In the genomic region with DNA sequence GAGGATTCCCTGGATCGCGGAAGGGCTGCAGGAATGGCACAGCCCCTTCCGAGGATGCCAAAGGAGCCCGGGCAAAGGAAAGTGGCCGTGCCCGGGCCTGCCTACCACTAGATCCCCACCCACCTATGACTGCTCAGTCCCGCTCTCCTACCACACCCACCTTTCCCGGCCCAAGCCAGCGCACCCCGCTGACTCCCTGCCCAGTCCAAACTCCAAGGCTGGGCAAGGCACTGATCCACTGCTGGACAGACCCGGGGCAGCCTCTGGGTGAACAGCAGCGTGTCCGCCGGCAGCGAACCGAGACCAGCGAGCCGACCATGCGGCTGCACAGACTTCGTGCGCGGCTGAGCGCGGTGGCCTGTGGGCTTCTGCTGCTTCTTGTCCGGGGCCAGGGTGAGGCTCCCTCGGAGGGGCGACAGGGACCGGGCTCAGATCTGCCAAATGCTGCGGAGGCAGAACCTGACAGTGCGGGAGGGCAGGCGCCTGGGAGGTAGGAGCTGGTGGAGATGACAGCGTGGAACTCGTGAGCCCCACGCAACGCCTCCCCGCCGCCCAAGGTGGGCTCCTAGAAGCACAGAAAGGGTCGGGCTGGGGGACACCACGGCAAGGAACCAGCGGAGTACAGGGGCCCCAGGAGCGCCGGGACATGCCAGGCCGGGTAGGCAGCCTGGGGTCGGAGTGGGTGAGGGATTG, we compare ENCODE assay signal across 1 cellular context.
TF ChIP-seq lines count a peak whose summit lies in the region.

A gene with protein sequence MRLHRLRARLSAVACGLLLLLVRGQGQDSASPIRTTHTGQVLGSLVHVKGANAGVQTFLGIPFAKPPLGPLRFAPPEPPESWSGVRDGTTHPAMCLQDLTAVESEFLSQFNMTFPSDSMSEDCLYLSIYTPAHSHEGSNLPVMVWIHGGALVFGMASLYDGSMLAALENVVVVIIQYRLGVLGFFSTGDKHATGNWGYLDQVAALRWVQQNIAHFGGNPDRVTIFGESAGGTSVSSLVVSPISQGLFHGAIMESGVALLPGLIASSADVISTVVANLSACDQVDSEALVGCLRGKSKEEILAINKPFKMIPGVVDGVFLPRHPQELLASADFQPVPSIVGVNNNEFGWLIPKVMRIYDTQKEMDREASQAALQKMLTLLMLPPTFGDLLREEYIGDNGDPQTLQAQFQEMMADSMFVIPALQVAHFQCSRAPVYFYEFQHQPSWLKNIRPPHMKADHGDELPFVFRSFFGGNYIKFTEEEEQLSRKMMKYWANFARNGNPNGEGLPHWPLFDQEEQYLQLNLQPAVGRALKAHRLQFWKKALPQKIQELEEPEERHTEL (plus strand): TSS at position 198 of the 693 bp plus-strand sequence. CDS start 120 bp downstream, at position 318.

TF ChIP-seq in HepG2, 621 proteins besides CTCF, POLR2A, EP300 and RAD21 (continued from another document and continues in another):
- TF ChIP-seq ZNF12 (CRISPR knock-in tag; IDR thresholded peaks at IDR 0.05): no peak; the same call in 1 of the 2 replicates
- TF ChIP-seq GZF1 (CRISPR knock-in tag; IDR thresholded peaks at IDR 0.05): peak; percentile 27; the same call in 1 of the 2 replicates
- TF ChIP-seq, protein P1, sequence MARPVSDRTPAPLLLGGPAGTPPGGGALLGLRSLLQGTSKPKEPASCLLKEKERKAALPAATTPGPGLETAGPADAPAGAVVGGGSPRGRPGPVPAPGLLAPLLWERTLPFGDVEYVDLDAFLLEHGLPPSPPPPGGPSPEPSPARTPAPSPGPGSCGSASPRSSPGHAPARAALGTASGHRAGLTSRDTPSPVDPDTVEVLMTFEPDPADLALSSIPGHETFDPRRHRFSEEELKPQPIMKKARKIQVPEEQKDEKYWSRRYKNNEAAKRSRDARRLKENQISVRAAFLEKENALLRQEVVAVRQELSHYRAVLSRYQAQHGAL (CRISPR knock-in tag; IDR thresholded peaks at IDR 0.05; ENCODE audit: not compliant biosample characterization): no peak
- peak; percentile 59; the same call in 1 of the 2 replicates for TF ChIP-seq ZSCAN31 (CRISPR knock-in tag; IDR thresholded peaks at IDR 0.05; ENCODE audit: low read depth)
- TF ChIP-seq, protein P2, sequence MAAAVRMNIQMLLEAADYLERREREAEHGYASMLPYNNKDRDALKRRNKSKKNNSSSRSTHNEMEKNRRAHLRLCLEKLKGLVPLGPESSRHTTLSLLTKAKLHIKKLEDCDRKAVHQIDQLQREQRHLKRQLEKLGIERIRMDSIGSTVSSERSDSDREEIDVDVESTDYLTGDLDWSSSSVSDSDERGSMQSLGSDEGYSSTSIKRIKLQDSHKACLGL (CRISPR knock-in tag; IDR thresholded peaks at IDR 0.05): peak; percentile 93
- TF ChIP-seq RFX5 (IDR thresholded peaks at IDR 0.05; ENCODE audit: low read depth, low read length): no peak
- peak; percentile 51 for TF ChIP-seq TBX2 (CRISPR knock-in tag; IDR thresholded peaks at IDR 0.05; ENCODE audit: borderline replicate concordance)
- peak; percentile 90 for TF ChIP-seq AGO2 (optimal IDR thresholded peaks at IDR 0.05; ENCODE audit: low read depth, low read length)
- TF ChIP-seq FOXJ3 (CRISPR knock-in tag; IDR thresholded peaks at IDR 0.05; ENCODE audit: borderline replicate concordance): no peak
- peak; percentile 67 for TF ChIP-seq KAT8 (CRISPR knock-in tag; IDR thresholded peaks at IDR 0.05)
- TF ChIP-seq, protein P3, sequence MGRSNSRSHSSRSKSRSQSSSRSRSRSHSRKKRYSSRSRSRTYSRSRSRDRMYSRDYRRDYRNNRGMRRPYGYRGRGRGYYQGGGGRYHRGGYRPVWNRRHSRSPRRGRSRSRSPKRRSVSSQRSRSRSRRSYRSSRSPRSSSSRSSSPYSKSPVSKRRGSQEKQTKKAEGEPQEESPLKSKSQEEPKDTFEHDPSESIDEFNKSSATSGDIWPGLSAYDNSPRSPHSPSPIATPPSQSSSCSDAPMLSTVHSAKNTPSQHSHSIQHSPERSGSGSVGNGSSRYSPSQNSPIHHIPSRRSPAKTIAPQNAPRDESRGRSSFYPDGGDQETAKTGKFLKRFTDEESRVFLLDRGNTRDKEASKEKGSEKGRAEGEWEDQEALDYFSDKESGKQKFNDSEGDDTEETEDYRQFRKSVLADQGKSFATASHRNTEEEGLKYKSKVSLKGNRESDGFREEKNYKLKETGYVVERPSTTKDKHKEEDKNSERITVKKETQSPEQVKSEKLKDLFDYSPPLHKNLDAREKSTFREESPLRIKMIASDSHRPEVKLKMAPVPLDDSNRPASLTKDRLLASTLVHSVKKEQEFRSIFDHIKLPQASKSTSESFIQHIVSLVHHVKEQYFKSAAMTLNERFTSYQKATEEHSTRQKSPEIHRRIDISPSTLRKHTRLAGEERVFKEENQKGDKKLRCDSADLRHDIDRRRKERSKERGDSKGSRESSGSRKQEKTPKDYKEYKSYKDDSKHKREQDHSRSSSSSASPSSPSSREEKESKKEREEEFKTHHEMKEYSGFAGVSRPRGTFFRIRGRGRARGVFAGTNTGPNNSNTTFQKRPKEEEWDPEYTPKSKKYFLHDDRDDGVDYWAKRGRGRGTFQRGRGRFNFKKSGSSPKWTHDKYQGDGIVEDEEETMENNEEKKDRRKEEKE (IDR thresholded peaks at IDR 0.05): no peak
- TF ChIP-seq PPARG (CRISPR knock-in tag; conservative IDR thresholded peaks at IDR 0.05): no peak
- TF ChIP-seq ZNF605 (CRISPR knock-in tag; IDR thresholded peaks at IDR 0.05): peak; percentile 94
- TF ChIP-seq RFXAP (CRISPR knock-in tag; IDR thresholded peaks at IDR 0.05; ENCODE audit: borderline replicate concordance): 0 out of 2 replicates have a peak, but pooled peaks have one; percentile 30
- TF ChIP-seq ZNF30 (CRISPR knock-in tag; IDR thresholded peaks at IDR 0.05): no peak
- no peak for TF ChIP-seq PLRG1 (conservative IDR thresholded peaks at IDR 0.05)
- TF ChIP-seq ZNF17 (CRISPR knock-in tag; IDR thresholded peaks at IDR 0.05): no peak
- TF ChIP-seq RFXANK (CRISPR knock-in tag; IDR thresholded peaks at IDR 0.05): peak; percentile 48; the same call in 1 of the 2 replicates
- peak; percentile 99 for TF ChIP-seq KLF9 (CRISPR knock-in tag; IDR thresholded peaks at IDR 0.05; ENCODE audit: low read depth)
- no peak for TF ChIP-seq ZNF367 (CRISPR knock-in tag; IDR thresholded peaks at IDR 0.05; ENCODE audit: borderline replicate concordance)
- no peak for TF ChIP-seq ADNP (CRISPR knock-in tag; IDR thresholded peaks at IDR 0.05)
- TF ChIP-seq TRIM24 (CRISPR knock-in tag; IDR thresholded peaks at IDR 0.05): no peak
- TF ChIP-seq, protein P4, sequence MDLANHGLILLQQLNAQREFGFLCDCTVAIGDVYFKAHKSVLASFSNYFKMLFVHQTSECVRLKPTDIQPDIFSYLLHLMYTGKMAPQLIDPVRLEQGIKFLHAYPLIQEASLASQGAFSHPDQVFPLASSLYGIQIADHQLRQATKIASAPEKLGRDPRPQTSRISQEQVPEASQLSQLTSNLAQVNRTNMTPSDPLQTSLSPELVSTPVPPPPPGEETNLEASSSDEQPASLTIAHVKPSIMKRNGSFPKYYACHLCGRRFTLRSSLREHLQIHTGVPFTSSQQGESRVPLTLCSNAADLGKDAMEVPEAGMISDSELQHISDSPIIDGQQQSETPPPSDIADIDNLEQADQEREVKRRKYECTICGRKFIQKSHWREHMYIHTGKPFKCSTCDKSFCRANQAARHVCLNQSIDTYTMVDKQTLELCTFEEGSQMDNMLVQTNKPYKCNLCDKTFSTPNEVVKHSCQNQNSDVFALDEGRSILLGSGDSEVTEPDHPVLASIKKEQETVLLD (CRISPR knock-in tag; IDR thresholded peaks at IDR 0.05; ENCODE audit: low read depth): peak; percentile 57
- TF ChIP-seq TMF1 (CRISPR knock-in tag; IDR thresholded peaks at IDR 0.05; ENCODE audit: low read depth): peak; percentile 92
- peak; percentile 96 for TF ChIP-seq BORCS8-MEF2B (CRISPR knock-in tag; IDR thresholded peaks at IDR 0.05)
- TF ChIP-seq REL (CRISPR knock-in tag; conservative IDR thresholded peaks at IDR 0.05): peak; percentile 81; the same call in 1 of the 2 replicates
- no peak; the same call in 1 of the 2 replicates for TF ChIP-seq NCOA2 (CRISPR knock-in tag; IDR thresholded peaks at IDR 0.05)
- no peak for TF ChIP-seq ZNF101 (CRISPR knock-in tag; IDR thresholded peaks at IDR 0.05; ENCODE audit: borderline replicate concordance, low read depth)
- peak; percentile 33 for TF ChIP-seq CCDC6 (CRISPR knock-in tag; IDR thresholded peaks at IDR 0.05)
- no peak for TF ChIP-seq ZNF652 (CRISPR knock-in tag; IDR thresholded peaks at IDR 0.05; ENCODE audit: borderline replicate concordance, low read depth)
- no peak for TF ChIP-seq HDAC6 (IDR thresholded peaks at IDR 0.05; ENCODE audit: low read depth, low read length)
- no peak for TF ChIP-seq CHD4 (IDR thresholded peaks at IDR 0.05; ENCODE audit: borderline replicate concordance, low read length)
- TF ChIP-seq, protein P5, sequence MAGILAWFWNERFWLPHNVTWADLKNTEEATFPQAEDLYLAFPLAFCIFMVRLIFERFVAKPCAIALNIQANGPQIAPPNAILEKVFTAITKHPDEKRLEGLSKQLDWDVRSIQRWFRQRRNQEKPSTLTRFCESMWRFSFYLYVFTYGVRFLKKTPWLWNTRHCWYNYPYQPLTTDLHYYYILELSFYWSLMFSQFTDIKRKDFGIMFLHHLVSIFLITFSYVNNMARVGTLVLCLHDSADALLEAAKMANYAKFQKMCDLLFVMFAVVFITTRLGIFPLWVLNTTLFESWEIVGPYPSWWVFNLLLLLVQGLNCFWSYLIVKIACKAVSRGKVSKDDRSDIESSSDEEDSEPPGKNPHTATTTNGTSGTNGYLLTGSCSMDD (CRISPR knock-in tag; IDR thresholded peaks at IDR 0.05): 0 out of 2 replicates have a peak, but pooled peaks have one; percentile 10
- TF ChIP-seq POLR2AphosphoS2 (IDR thresholded peaks at IDR 0.05; ENCODE audit: low read depth, low read length): no peak
- TF ChIP-seq ZNF563 (CRISPR knock-in tag; IDR thresholded peaks at IDR 0.05): peak; percentile 84
- TF ChIP-seq, protein P6, sequence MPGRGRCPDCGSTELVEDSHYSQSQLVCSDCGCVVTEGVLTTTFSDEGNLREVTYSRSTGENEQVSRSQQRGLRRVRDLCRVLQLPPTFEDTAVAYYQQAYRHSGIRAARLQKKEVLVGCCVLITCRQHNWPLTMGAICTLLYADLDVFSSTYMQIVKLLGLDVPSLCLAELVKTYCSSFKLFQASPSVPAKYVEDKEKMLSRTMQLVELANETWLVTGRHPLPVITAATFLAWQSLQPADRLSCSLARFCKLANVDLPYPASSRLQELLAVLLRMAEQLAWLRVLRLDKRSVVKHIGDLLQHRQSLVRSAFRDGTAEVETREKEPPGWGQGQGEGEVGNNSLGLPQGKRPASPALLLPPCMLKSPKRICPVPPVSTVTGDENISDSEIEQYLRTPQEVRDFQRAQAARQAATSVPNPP (CRISPR knock-in tag; IDR thresholded peaks at IDR 0.05): peak; percentile 89
- TF ChIP-seq MTA3 (CRISPR knock-in tag; IDR thresholded peaks at IDR 0.05): no peak
- TF ChIP-seq, protein P7, sequence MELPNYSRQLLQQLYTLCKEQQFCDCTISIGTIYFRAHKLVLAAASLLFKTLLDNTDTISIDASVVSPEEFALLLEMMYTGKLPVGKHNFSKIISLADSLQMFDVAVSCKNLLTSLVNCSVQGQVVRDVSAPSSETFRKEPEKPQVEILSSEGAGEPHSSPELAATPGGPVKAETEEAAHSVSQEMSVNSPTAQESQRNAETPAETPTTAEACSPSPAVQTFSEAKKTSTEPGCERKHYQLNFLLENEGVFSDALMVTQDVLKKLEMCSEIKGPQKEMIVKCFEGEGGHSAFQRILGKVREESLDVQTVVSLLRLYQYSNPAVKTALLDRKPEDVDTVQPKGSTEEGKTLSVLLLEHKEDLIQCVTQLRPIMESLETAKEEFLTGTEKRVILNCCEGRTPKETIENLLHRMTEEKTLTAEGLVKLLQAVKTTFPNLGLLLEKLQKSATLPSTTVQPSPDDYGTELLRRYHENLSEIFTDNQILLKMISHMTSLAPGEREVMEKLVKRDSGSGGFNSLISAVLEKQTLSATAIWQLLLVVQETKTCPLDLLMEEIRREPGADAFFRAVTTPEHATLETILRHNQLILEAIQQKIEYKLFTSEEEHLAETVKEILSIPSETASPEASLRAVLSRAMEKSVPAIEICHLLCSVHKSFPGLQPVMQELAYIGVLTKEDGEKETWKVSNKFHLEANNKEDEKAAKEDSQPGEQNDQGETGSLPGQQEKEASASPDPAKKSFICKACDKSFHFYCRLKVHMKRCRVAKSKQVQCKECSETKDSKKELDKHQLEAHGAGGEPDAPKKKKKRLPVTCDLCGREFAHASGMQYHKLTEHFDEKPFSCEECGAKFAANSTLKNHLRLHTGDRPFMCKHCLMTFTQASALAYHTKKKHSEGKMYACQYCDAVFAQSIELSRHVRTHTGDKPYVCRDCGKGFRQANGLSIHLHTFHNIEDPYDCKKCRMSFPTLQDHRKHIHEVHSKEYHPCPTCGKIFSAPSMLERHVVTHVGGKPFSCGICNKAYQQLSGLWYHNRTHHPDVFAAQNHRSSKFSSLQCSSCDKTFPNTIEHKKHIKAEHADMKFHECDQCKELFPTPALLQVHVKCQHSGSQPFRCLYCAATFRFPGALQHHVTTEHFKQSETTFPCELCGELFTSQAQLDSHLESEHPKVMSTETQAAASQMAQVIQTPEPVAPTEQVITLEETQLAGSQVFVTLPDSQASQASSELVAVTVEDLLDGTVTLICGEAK (IDR thresholded peaks at IDR 0.05): no peak
- TF ChIP-seq, protein P7 (CRISPR knock-in tag; IDR thresholded peaks at IDR 0.05): peak; percentile 51
- no peak for TF ChIP-seq DNMT3B (CRISPR knock-in tag; conservative IDR thresholded peaks at IDR 0.05)
